19 cellular contexts compared by ENCODE assay signal in the genomic region with DNA sequence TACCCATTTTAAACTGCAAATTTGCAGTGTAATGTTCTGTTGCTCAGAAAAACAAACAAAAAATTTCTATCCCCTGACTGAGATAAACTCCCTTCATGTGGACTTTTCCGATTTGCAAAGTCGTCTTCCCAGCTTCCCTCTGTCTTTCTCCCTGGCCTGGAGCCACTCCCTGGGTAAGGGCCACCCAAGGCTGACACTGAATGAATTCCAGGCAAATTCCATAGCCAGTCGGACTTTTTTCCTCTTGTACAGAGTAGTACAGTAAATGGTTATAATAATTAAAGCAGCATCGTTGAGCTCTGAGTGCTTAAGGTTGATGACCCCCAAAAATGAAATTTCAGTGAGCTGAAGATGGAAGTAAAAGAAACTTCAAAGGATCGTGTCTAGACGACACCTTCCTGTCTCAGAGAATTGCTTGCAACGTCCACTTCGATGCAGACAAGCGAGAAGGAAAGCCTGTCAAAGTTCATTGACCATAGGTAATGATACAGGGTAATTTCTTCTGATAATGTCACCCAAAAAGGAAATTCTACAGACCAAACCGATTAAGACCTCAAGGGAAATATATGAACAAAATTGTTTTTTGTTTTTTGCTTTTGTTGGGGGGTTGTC. TPM values are rescaled to one million over a fixed set of nuclear protein-coding genes. Genes with fewer than 3 reads are reported as not detected.
"Had no signal": no experiment of that assay in that cellular context is flagged by ENCODE, and none has a peak within 500 bp of the region (broad histone marks: within the 10 kb centered on the region; RNA-seq: fewer than 3 reads in every experiment).

No MANE protein-coding gene starts in this region.

- H3K27ac ChIP-seq: cardiac muscle cell, gastrocnemius medialis, heart right ventricle, parathyroid adenoma, skin epidermis, thyroid gland, vagina had no signal

- ATAC-seq: activated CD4-positive, alpha-beta T cell treated with anti-CD3 and anti-CD28 coated beads for 36 hours; activated T-cell treated with anti-CD3 and anti-CD28 coated beads, Interleukin-2, amount 50 U/mL, for 72 hours; gastrocnemius medialis; heart right ventricle; stimulated activated effector memory CD8-positive, alpha-beta T cell treated with anti-CD3 and anti-CD28 coated beads, Interleukin-12 subunit alpha, Interleukin-12 subunit beta, amount 100 ng/mL, for 72 hours had no signal

- H2AFZ ChIP-seq: parathyroid adenoma had no signal

- H3K9me3 Mint-ChIP-seq: activated CD4-positive, alpha-beta memory T cell treated with anti-CD3 and anti-CD28 coated beads, Interleukin-2, amount 10 ng/mL, durations not matched to agents 7 days and 5 days; activated T-cell treated with anti-CD3 and anti-CD28 coated beads, Interleukin-2, amount 50 U/mL, for 72 hours; stimulated activated effector memory CD8-positive, alpha-beta T cell treated with anti-CD3 and anti-CD28 coated beads, Interleukin-12 subunit alpha, Interleukin-12 subunit beta, amount 100 ng/mL, for 72 hours; T-helper 2 cell treated with Interferon-gamma antibody and Interleukin-4, amounts not matched to agents 5 μg/mL and 100 μg/mL, for 36 hours had no signal

- H3K79me2 ChIP-seq: parathyroid adenoma had no signal

- H3K27me3 Mint-ChIP-seq: activated CD4-positive, alpha-beta memory T cell treated with anti-CD3 and anti-CD28 coated beads, Interleukin-2, amount 10 ng/mL, durations not matched to agents 7 days and 5 days; activated CD4-positive, alpha-beta T cell treated with anti-CD3 and anti-CD28 coated beads for 36 hours had no signal

- H3K4me1 ChIP-seq: gastrocnemius medialis, heart right ventricle, parathyroid adenoma, thyroid gland, vagina had no signal

- H3K36me3 ChIP-seq: cardiac muscle cell, gastrocnemius medialis, heart right ventricle, thyroid gland, vagina had no signal

- H3K9me3 ChIP-seq: gastrocnemius medialis, heart right ventricle, thyroid gland, vagina had no signal

- H3K9ac ChIP-seq: parathyroid adenoma had no signal

- H3K4me1 Mint-ChIP-seq: activated CD4-positive, alpha-beta memory T cell treated with anti-CD3 and anti-CD28 coated beads, Interleukin-2, amount 10 ng/mL, durations not matched to agents 7 days and 5 days; activated CD4-positive, alpha-beta T cell treated with anti-CD3 and anti-CD28 coated beads for 36 hours; stimulated activated effector memory CD8-positive, alpha-beta T cell treated with anti-CD3 and anti-CD28 coated beads, Interleukin-12 subunit alpha, Interleukin-12 subunit beta, amount 100 ng/mL, for 72 hours had no signal

- H3K27ac Mint-ChIP-seq: activated CD4-positive, alpha-beta memory T cell treated with anti-CD3 and anti-CD28 coated beads, Interleukin-2, amount 10 ng/mL, durations not matched to agents 7 days and 5 days; activated CD4-positive, alpha-beta T cell treated with anti-CD3 and anti-CD28 coated beads for 36 hours; activated T-cell treated with anti-CD3 and anti-CD28 coated beads, Interleukin-2, amount 50 U/mL, for 72 hours; stimulated activated effector memory CD8-positive, alpha-beta T cell treated with anti-CD3 and anti-CD28 coated beads, Interleukin-12 subunit alpha, Interleukin-12 subunit beta, amount 100 ng/mL, for 72 hours; T-helper 2 cell treated with Interferon-gamma antibody and Interleukin-4, amounts not matched to agents 5 μg/mL and 100 μg/mL, for 36 hours had no signal

- H3K36me3 Mint-ChIP-seq: stimulated activated effector memory CD8-positive, alpha-beta T cell treated with anti-CD3 and anti-CD28 coated beads, Interleukin-12 subunit alpha, Interleukin-12 subunit beta, amount 100 ng/mL, for 72 hours had no signal

- DNase-seq: activated CD4-positive, alpha-beta memory T cell treated with anti-CD3 and anti-CD28 coated beads, Interleukin-2, amount 10 ng/mL, durations not matched to agents 7 days and 5 days; activated CD4-positive, alpha-beta T cell treated with anti-CD3 and anti-CD28 coated beads for 36 hours; activated CD8-positive, alpha-beta memory T cell treated with anti-CD3 and anti-CD28 coated beads, Interleukin-2, amount 50 U/mL, for 4 hours; activated naive CD4-positive, alpha-beta T cell treated with Interleukin-2 at 50 U/mL for 16 hours; activated T-cell treated with anti-CD3 and anti-CD28 coated beads, Interleukin-2, amount 50 U/mL, for 72 hours; gastrocnemius medialis; heart right ventricle; thyroid gland had no signal

- H3K27me3 ChIP-seq: cardiac muscle cell, gastrocnemius medialis, heart right ventricle, thyroid gland, vagina had no signal

- H3K4me3 Mint-ChIP-seq: activated CD4-positive, alpha-beta memory T cell treated with anti-CD3 and anti-CD28 coated beads, Interleukin-2, amount 10 ng/mL, durations not matched to agents 7 days and 5 days; activated CD4-positive, alpha-beta T cell treated with anti-CD3 and anti-CD28 coated beads for 36 hours; activated T-cell treated with anti-CD3 and anti-CD28 coated beads, Interleukin-2, amount 50 U/mL, for 72 hours; stimulated activated effector memory CD8-positive, alpha-beta T cell treated with anti-CD3 and anti-CD28 coated beads, Interleukin-12 subunit alpha, Interleukin-12 subunit beta, amount 100 ng/mL, for 72 hours; T-helper 2 cell treated with Interferon-gamma antibody and Interleukin-4, amounts not matched to agents 5 μg/mL and 100 μg/mL, for 36 hours had no signal

- H3K4me3 ChIP-seq: cardiac muscle cell, gastrocnemius medialis, heart right ventricle, skin epidermis, thyroid gland, vagina had no signal

RNA-seq across cellular contexts. Expression of a gene that starts 33.6 kb away (rescaled TPM):
- total RNA-seq: activated CD4-positive, alpha-beta memory T cell treated with anti-CD3 and anti-CD28 coated beads, Interleukin-2, amount 10 ng/mL, durations not matched to agents 7 days and 5 days; activated CD4-positive, alpha-beta T cell treated with anti-CD3 and anti-CD28 coated beads for 36 hours; activated T-cell treated with anti-CD3 and anti-CD28 coated beads, Interleukin-2, amount 50 U/mL, for 72 hours; endothelial cell of umbilical vein; fibroblast of lung; gastrocnemius medialis; heart right ventricle; kidney epithelial cell; liver; vagina had no signal
- polyA plus RNA-seq: adipose tissue, endothelial cell of umbilical vein, fibroblast of lung, heart right ventricle, liver had no signal
